33 cellular contexts compared by ENCODE assay signal in the genomic region with DNA sequence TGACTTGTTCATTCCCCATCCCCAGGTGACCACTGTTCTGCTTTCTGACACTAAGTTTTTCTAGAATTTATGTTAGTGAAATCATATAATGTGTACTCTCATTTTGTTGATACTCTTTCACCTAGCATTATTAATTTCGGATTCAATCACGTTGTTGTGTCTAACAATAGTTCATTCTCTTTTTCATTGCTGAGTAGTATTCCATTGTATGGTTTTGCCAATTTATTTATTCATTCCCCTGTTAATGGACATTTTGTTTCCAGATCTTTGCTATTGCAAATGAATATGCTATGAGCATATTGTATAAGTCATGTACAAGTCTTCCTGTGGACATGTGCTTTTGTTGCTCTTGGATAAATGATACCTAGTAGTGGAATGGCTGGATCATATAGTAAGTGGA.
DNase-seq lines count a peak whose midpoint lies in the region; ATAC-seq, FAIRE-seq and TF ChIP-seq lines count a peak whose summit lies in the region.
"Had no signal": no experiment of that assay in that cellular context is flagged by ENCODE, and none has a peak within 500 bp of the region (broad histone marks: within the 10 kb centered on the region; RNA-seq: fewer than 3 reads in every experiment).

No MANE protein-coding gene starts in this region.

- no TSS peak for BruUV-seq in K562 (replicated peaks; lab: Mats Ljungman, UMichigan)

- H3K56ac ChIP-seq in H1 (replicated peaks; ENCODE audit: insufficient read length, low read depth, low read length) = no peak overlapping the region

- no peak overlapping the region for H3K9ac ChIP-seq in K562 (ENCODE audit: insufficient read depth in 1 of 2, low read depth in 2 of 2, low read length in 2 of 2)
- H3K9ac ChIP-seq in H1 (replicated peaks in 1 of 4; ENCODE audit: extremely low read depth in 1 of 4, low read depth in 3 of 4, low read length in 3 of 4) = no peak overlapping the region
- H3K9ac ChIP-seq: BLaER1; BLaER1 treated with 17β-estradiol and CSF1 and Interleukin-3, amounts not matched to agents 10 nM and 100 nM had no signal

- H3K9me3 ChIP-seq in HEK293 (ENCODE audit: control insufficient read depth, insufficient read depth, low read depth, low read length) (no peaks in the 10 kb centered on the region), K562 (replicated peaks; ENCODE audit: control insufficient read depth, insufficient read depth, low read depth, low read length) (no peaks in the 10 kb centered on the region), H1 (ENCODE audit: insufficient read depth in 2 of 2, low read depth in 1 of 2, low read length in 1 of 2) (no peaks in the 10 kb centered on the region)
- H3K9me3 ChIP-seq: A549, BE2C, BLaER1, Caco-2 had no signal

- no peak overlapping the region for H2BK120ac ChIP-seq in H1 (replicated peaks; ENCODE audit: low read depth, low read length)

- H2AFZ ChIP-seq in K562 (ENCODE audit: low read depth, low read length) = no peak overlapping the region
- no peak overlapping the region for H2AFZ ChIP-seq in H1 (ENCODE audit: low read length)

- WGBS in K562 (ENCODE audit: insufficient coverage, low coverage, missing lambda C conversion rate) = 3% methylated on average over 2 of the region's 2 CpGs
- 86% methylated on average over 2 of the region's 2 CpGs; no CpG with 5 or more reads in 1 of the 2 experiments for WGBS in H1 (ENCODE audit: extremely low coverage in 1 of 2, insufficient coverage in 1 of 2, insufficient read length in 1 of 2, insufficient replicate concordance in 2 of 2, low coverage in 1 of 2, low lambda C conversion rate in 2 of 2, missing lambda C conversion rate in 1 of 2), 2 experiments

- H3K79me2 ChIP-seq in K562 (ENCODE audit: control insufficient read depth, insufficient read depth, low read length) (no peaks in the 10 kb centered on the region), H1 (ENCODE audit: control insufficient read depth in 1 of 2, insufficient read depth in 2 of 2, low read length in 2 of 2) (no peaks in the 10 kb centered on the region)

- H4K20me1 ChIP-seq in K562 (replicated peaks; ENCODE audit: control insufficient read depth, insufficient read depth, low read length) = no peaks in the 10 kb centered on the region
- no peaks in the 10 kb centered on the region for H4K20me1 ChIP-seq in H1 (replicated peaks in 1 of 2; ENCODE audit: control insufficient read depth in 1 of 2, insufficient read depth in 2 of 2, low read length in 2 of 2)
- H4K20me1 ChIP-seq: BLaER1; BLaER1 treated with 17β-estradiol and CSF1 and Interleukin-3, amounts not matched to agents 10 nM and 100 nM had no signal

- no peak for ATAC-seq in K562
- ATAC-seq: A549; CD8-positive, alpha-beta T cell had no signal

- H3K4me3 ChIP-seq in HEK293 (ENCODE audit: low read depth, low read length) (no peak overlapping the region), K562 (no peak overlapping the region), H1 (ENCODE audit: extremely low read depth in 1 of 4, insufficient read depth in 2 of 4, low read depth in 3 of 4, low read length in 4 of 4) (no peak overlapping the region)
- H3K4me3 ChIP-seq: A549; BLaER1; BLaER1 treated with 17β-estradiol and CSF1 and Interleukin-3, amounts not matched to agents 10 nM and 100 nM had no signal

- H2AK5ac ChIP-seq in H1 (ENCODE audit: low read depth, low read length) = no peak overlapping the region

- no peak overlapping the region for H2BK20ac ChIP-seq in H1 (ENCODE audit: low read length)

- H3K36me3 ChIP-seq in HEK293 (ENCODE audit: control insufficient read depth in 2 of 2, insufficient read depth in 1 of 2, low read length in 2 of 2) = no peaks in the 10 kb centered on the region
- H3K36me3 ChIP-seq in K562 (ENCODE audit: control insufficient read depth, insufficient read depth, low read length) = no peaks in the 10 kb centered on the region
- H3K36me3 ChIP-seq in H1 (ENCODE audit: control insufficient read depth in 2 of 4, insufficient read depth in 4 of 4, low read length in 3 of 4) = no peaks in the 10 kb centered on the region
- H3K36me3 ChIP-seq: BE2C; BLaER1; BLaER1 treated with 17β-estradiol and CSF1 and Interleukin-3, amounts not matched to agents 10 nM and 100 nM had no signal

- no peak overlapping the region for H2BK15ac ChIP-seq in H1 (ENCODE audit: low read length)

- no peak overlapping the region for H3K18ac ChIP-seq in H1 (ENCODE audit: extremely low read depth, low read length)

- no peak overlapping the region for H4K5ac ChIP-seq in H1 (ENCODE audit: insufficient read length, low read depth, low read length)

- no peak overlapping the region for H3K14ac ChIP-seq in H1 (ENCODE audit: insufficient read length)

- no peaks in the 10 kb centered on the region for H3K9me1 ChIP-seq in K562 (ENCODE audit: control insufficient read depth, insufficient read depth, low read length)

- no peak overlapping the region for H3K23ac ChIP-seq in H1 (ENCODE audit: insufficient read length)

- TF ChIP-seq POLR2A in K562 (conservative IDR thresholded peaks at IDR 0.05) (no peak), H1 (IDR thresholded peaks at IDR 0.05; ENCODE audit: control extremely low read depth in 1 of 2, low read depth in 2 of 2, low read length in 2 of 2) (no peak)

- no peak for TF ChIP-seq RAD21 in K562 (CRISPR knock-in tag; conservative IDR thresholded peaks at IDR 0.05 in 1 of 2, IDR thresholded peaks at IDR 0.05 in 1 of 2)
- no peak for TF ChIP-seq RAD21 in H1 (IDR thresholded peaks at IDR 0.05 in 1 of 2, conservative IDR thresholded peaks at IDR 0.05 in 1 of 2; ENCODE audit: low read depth in 2 of 2, low read length in 2 of 2)

- no peaks in the 10 kb centered on the region for H3K23me2 ChIP-seq in H1 (ENCODE audit: low read depth, low read length)

- CTCF ChIA-PET in HEK293 (lab: Yijun Ruan, JAX) = interaction anchor here (0.5 kb wide), 1 partner anchor 361 kb away, joined by 4 read pairs; no protein-coding TSS in a partner anchor
- CTCF ChIA-PET in K562 (lab: Yijun Ruan, JAX; ENCODE audit: low intra/inter-chr PET ratio) = no interaction called here
- CTCF ChIA-PET in H1 (lab: Charles Lee; ENCODE audit: partially characterized antibody) = no interaction called here

- H2BK12ac ChIP-seq in H1 (ENCODE audit: low read depth, low read length) = no peak overlapping the region

- intact Hi-C loops in K562 (cut with micrococcal nuclease) = no loop called here

- H4K91ac ChIP-seq in H1 (replicated peaks; ENCODE audit: insufficient read length, low read length) = no peak overlapping the region

- TF ChIP-seq CTCF in HEK293 (tag by site-specific recombination; IDR thresholded peaks at IDR 0.05) = no peak
- no peak for TF ChIP-seq CTCF in K562 (IDR thresholded peaks at IDR 0.05 in 2 of 3, conservative IDR thresholded peaks at IDR 0.05 in 1 of 3; ENCODE audit: insufficient read depth in 2 of 3, low read depth in 1 of 3, low read length in 3 of 3)
- TF ChIP-seq CTCF in H1 (IDR thresholded peaks at IDR 0.05; ENCODE audit: control extremely low read depth in 1 of 3, insufficient read depth in 1 of 3, low read depth in 1 of 3, low read length in 3 of 3) = no peak

- in situ Hi-C loops in K562 (cut with MboI) = no loop called here

- TF ChIP-seq EP300 in K562 (IDR thresholded peaks at IDR 0.05; ENCODE audit: low read length) (no peak), H1 (IDR thresholded peaks at IDR 0.05; ENCODE audit: borderline replicate concordance in 1 of 2, low read depth in 2 of 2, low read length in 2 of 2) (no peak)

- FAIRE-seq in K562 (lab: Jason Lieb, UNC) = no peak
- no peak for FAIRE-seq in H1 (lab: Jason Lieb, UNC)
- FAIRE-seq: A204.1, A549, D721Med had no signal

- H3K4me1 ChIP-seq in HEK293 (ENCODE audit: control insufficient read depth, insufficient read depth, low read length) (no peaks in the 10 kb centered on the region), K562 (replicated peaks in 1 of 2; ENCODE audit: control insufficient read depth in 2 of 2, insufficient read depth in 2 of 2, low read length in 2 of 2) (no peaks in the 10 kb centered on the region), H1 (replicated peaks in 1 of 4; ENCODE audit: control insufficient read depth in 3 of 4, insufficient read depth in 4 of 4, low read length in 3 of 4) (no peaks in the 10 kb centered on the region)
- H3K4me1 ChIP-seq: A549; BE2C; BLaER1; BLaER1 treated with 17β-estradiol and CSF1 and Interleukin-3, amounts not matched to agents 10 nM and 100 nM; Caco-2 had no signal

- no peak overlapping the region for H4K8ac ChIP-seq in H1 (ENCODE audit: extremely low read depth, insufficient read depth, low read length)

- H3K4ac ChIP-seq in H1 (replicated peaks; ENCODE audit: insufficient read length, low read depth, low read length) = no peak overlapping the region

- POLR2A ChIA-PET in HEK293 (lab: Yijun Ruan, JAX) (no interaction called here), K562 (lab: Yijun Ruan, JAX) (no interaction called here), H1 (lab: Charles Lee; ENCODE audit: partially characterized antibody) (no interaction called here)

- no peak for DNase-seq in K562 (ENCODE audit: extremely low read depth in 1 of 4, low spot score in 3 of 4)
- no peak for DNase-seq in H1 (ENCODE audit: low read depth in 1 of 2, low spot score in 2 of 2)
- no peak for DNase-seq in nucleus accumbens (lab: John Stamatoyannopoulos, UW)
- no peak for DNase-seq in activated CD4-positive, alpha-beta T cell treated with anti-CD3 and anti-CD28 coated beads, Interleukin-2, amount 50 U/mL, for 4 hours
- no peak for DNase-seq in MV-4-11 (lab: John Stamatoyannopoulos, UW)
- DNase-seq: 8988T; ACHN; AML-193; BE2C; C1 segment of cervical spinal cord; Caco-2; Calu3; CD4-positive, alpha-beta memory T cell; CD4-positive, alpha-beta T cell; CD4-positive, CD25-positive, alpha-beta regulatory T cell; CD8-positive, alpha-beta memory T cell; CD8-positive, alpha-beta T cell; COR-L47; DMS 273 treated with DMSO at 0.1 percent for 48 hours; DMS153; DMS53; DMS79; DMS79 treated with DMSO at 0.1 percent for 48 hours; DND-41; EL had no signal

- H3K27ac ChIP-seq in HEK293 (ENCODE audit: extremely low read depth, low read depth, low read length) (no peak overlapping the region), K562 (ENCODE audit: extremely low read depth, low read depth, low read length) (no peak overlapping the region), H1 (ENCODE audit: low read depth, low read length) (no peak overlapping the region)
- H3K27ac ChIP-seq: 22Rv1; A549; BLaER1; BLaER1 treated with 17β-estradiol and CSF1 and Interleukin-3, amounts not matched to agents 10 nM and 100 nM; C4-2B had no signal

- H3K79me1 ChIP-seq in H1 (ENCODE audit: low read depth, low read length) = no peaks in the 10 kb centered on the region

- H3K4me2 ChIP-seq in K562 (ENCODE audit: insufficient read depth, low read length) (no peak overlapping the region), H1 (ENCODE audit: insufficient read depth in 1 of 2, low read depth in 2 of 2, low read length in 2 of 2) (no peak overlapping the region)
- H3K4me2 ChIP-seq: A549; BLaER1; BLaER1 treated with 17β-estradiol and CSF1 and Interleukin-3, amounts not matched to agents 10 nM and 100 nM had no signal

- H3K27me3 ChIP-seq in K562 (ENCODE audit: control insufficient read depth in 2 of 2, insufficient read depth in 2 of 2, low read length in 2 of 2) (no peaks in the 10 kb centered on the region), H1 (replicated peaks in 1 of 4; ENCODE audit: control insufficient read depth in 3 of 4, extremely low read depth in 1 of 4, insufficient read depth in 3 of 4, low read length in 3 of 4) (no peaks in the 10 kb centered on the region)
- H3K27me3 ChIP-seq: BE2C; BLaER1; BLaER1 treated with 17β-estradiol and CSF1 and Interleukin-3, amounts not matched to agents 10 nM and 100 nM had no signal

- no peak overlapping the region for H2BK5ac ChIP-seq in H1 (ENCODE audit: low read depth, low read length)
